Comparison of ENCODE assay signal across 19 cellular contexts in genomic region chr3:111227216-111227615, GRCh38.
DNase-seq lines count a peak whose midpoint lies in the region; ATAC-seq and TF ChIP-seq lines count a peak whose summit lies in the region.
"Had no signal": no experiment of that assay in that cellular context is flagged by ENCODE, and none has a peak within 500 bp of the region (broad histone marks: within the 10 kb centered on the region; RNA-seq: fewer than 3 reads in every experiment).

No MANE protein-coding gene starts in this region.

- no peaks in the 10 kb centered on the region for H3K9me3 ChIP-seq in SK-N-SH
- H3K9me3 ChIP-seq: ovary, SJCRH30 had no signal

- no peaks in the 10 kb centered on the region for H3K27me3 ChIP-seq in SK-N-SH (ENCODE audit: insufficient read depth)
- no peaks in the 10 kb centered on the region for H3K27me3 ChIP-seq in H7 (ENCODE audit: control insufficient read depth, insufficient read depth, low read length)
- H3K27me3 ChIP-seq: heart right ventricle, ovary, SJCRH30 had no signal

- POLR2A ChIA-PET in SK-N-SH (lab: Yijun Ruan, JAX) = no interaction called here

- H4K20me1 ChIP-seq in SK-N-SH (ENCODE audit: insufficient read depth) = no peaks in the 10 kb centered on the region

- no peak for TF ChIP-seq RAD21 in SK-N-SH (IDR thresholded peaks at IDR 0.05; ENCODE audit: low read length)

- no peak overlapping the region for H2AFZ ChIP-seq in SK-N-SH (ENCODE audit: low read depth)

- H3K4me1 ChIP-seq in SK-N-SH (ENCODE audit: control insufficient read depth in 1 of 2, insufficient read depth in 2 of 2, low read depth in 1 of 2, low read length in 1 of 2) = no peaks in the 10 kb centered on the region
- H3K4me1 ChIP-seq: heart right ventricle, SJCRH30 had no signal

- H3K4me2 ChIP-seq in SK-N-SH = no peak overlapping the region
- H3K4me2 ChIP-seq: smooth muscle cell had no signal

- peaks cover 10% of the 10 kb centered on the region for H3F3A ChIP-seq in SK-N-SH (replicated peaks; ENCODE audit: insufficient read depth)

- ATAC-seq in SK-N-SH treated with all-trans-retinoic acid at 6 μM for 48 hours = no peak
- ATAC-seq in GM21381 (IDR thresholded peaks at IDR 0.05; ENCODE audit: unreplicated experiment) = no peak
- no peak for ATAC-seq in GM18505 (IDR thresholded peaks at IDR 0.05; ENCODE audit: unreplicated experiment)
- ATAC-seq: heart right ventricle; stimulated activated naive B cell treated with anti-CD40 and anti-IgM and Interleukin-4, amounts not matched to agents 10 μg/mL and 1 μg/mL and 100 μg/mL, for 72 hours had no signal

- no peak for TF ChIP-seq POLR2A in GM18505 (IDR thresholded peaks at IDR 0.05; ENCODE audit: borderline replicate concordance, extremely low read depth, insufficient read depth, insufficient read length)

- H3K4me3 ChIP-seq in SK-N-SH (ENCODE audit: low read depth in 2 of 2, low read length in 1 of 2) (no peak overlapping the region), fibroblast of pulmonary artery (replicated peaks; ENCODE audit: low read depth, low read length) (no peak overlapping the region), H7 (ENCODE audit: insufficient read depth, low read depth, low read length) (no peak overlapping the region)
- H3K4me3 ChIP-seq: heart right ventricle, ovary, SJCRH30, smooth muscle cell had no signal

- no peak overlapping the region for H3K9ac ChIP-seq in SK-N-SH

- TF ChIP-seq CTCF in SK-N-SH (IDR thresholded peaks at IDR 0.05) (no peak), fibroblast of pulmonary artery (IDR thresholded peaks at IDR 0.05; ENCODE audit: low read length, missing control alignments) (no peak)

- H3K79me2 ChIP-seq in SK-N-SH (ENCODE audit: insufficient read depth) = no peaks in the 10 kb centered on the region

- H3K9me2 ChIP-seq in SK-N-SH = no peaks in the 10 kb centered on the region

- CTCF ChIA-PET in SK-N-SH (lab: Yijun Ruan, JAX) = interaction anchor here (1.6 kb wide), 1 partner anchor 60 kb away, joined by 3 read pairs; no protein-coding TSS in a partner anchor

- TF ChIP-seq EP300 in SK-N-SH (IDR thresholded peaks at IDR 0.05; ENCODE audit: borderline replicate concordance in 1 of 2, low read depth in 1 of 2, low read length in 1 of 2) = no peak

- H3K36me3 ChIP-seq in SK-N-SH (replicated peaks in 1 of 2; ENCODE audit: control insufficient read depth in 1 of 2, insufficient read depth in 2 of 2, low read length in 1 of 2) = no peaks in the 10 kb centered on the region
- H3K36me3 ChIP-seq in H7 (replicated peaks; ENCODE audit: control insufficient read depth, insufficient read depth, low read length) = no peaks in the 10 kb centered on the region
- H3K36me3 ChIP-seq: heart right ventricle, ovary, SJCRH30 had no signal

- H3K27ac ChIP-seq in SK-N-SH (ENCODE audit: low read depth in 2 of 2, low read length in 1 of 2) = 0 out of 4 replicates have a peak overlapping the region, but pooled peaks of 1 of the 2 experiments have one; percentile 14
- H3K27ac ChIP-seq: 22Rv1, heart right ventricle, ovary, SJCRH30 had no signal

- DNase-seq in SK-N-SH = no peak
- peak; percentile 48 for DNase-seq in amniotic epithelial cell (ENCODE audit: low read depth)
- DNase-seq in fibroblast of pulmonary artery (ENCODE audit: low read depth) = peak; percentile 35
- peak; percentile 89 for DNase-seq in stromal cell of bone marrow (ENCODE audit: low read depth)
- DNase-seq in H7 = no peak
- DNase-seq: activated CD4-positive, alpha-beta T cell treated with anti-CD3 and anti-CD28 coated beads, Interleukin-2, amount 50 U/mL, for 4 hours; activated naive CD8-positive, alpha-beta T cell treated with anti-CD3 and anti-CD28 coated beads for 36 hours; activated T-cell treated with anti-CD3 and anti-CD28 coated beads, Interleukin-2, amount 50 U/mL, for 48 hours; CD4-positive, alpha-beta T cell; heart right ventricle; KG1; ovary; SJCRH30; stimulated activated naive B cell treated with anti-CD40 and anti-IgM and Interleukin-4, amounts not matched to agents 10 μg/mL and 1 μg/mL and 100 μg/mL, for 72 hours had no signal

TF ChIP-seq in SK-N-SH, 30 proteins besides CTCF, POLR2A, EP300 and RAD21:
- peak; percentile 21; the same call in 1 of the 2 replicates for TF ChIP-seq FOSL2 (IDR thresholded peaks at IDR 0.05; ENCODE audit: borderline replicate concordance, low read depth)
- 0 out of 2 replicates have a peak, but pooled peaks have one; percentile 18 for TF ChIP-seq NFIC (IDR thresholded peaks at IDR 0.05; ENCODE audit: borderline replicate concordance)
- no peak for TF ChIP-seq TCF12 (IDR thresholded peaks at IDR 0.05)

TF ChIP-seq in SK-N-SH treated with all-trans-retinoic acid at 6 μM for 48 hours, 23 proteins besides CTCF, POLR2A, EP300 and RAD21:
- TF ChIP-seq, protein P1, sequence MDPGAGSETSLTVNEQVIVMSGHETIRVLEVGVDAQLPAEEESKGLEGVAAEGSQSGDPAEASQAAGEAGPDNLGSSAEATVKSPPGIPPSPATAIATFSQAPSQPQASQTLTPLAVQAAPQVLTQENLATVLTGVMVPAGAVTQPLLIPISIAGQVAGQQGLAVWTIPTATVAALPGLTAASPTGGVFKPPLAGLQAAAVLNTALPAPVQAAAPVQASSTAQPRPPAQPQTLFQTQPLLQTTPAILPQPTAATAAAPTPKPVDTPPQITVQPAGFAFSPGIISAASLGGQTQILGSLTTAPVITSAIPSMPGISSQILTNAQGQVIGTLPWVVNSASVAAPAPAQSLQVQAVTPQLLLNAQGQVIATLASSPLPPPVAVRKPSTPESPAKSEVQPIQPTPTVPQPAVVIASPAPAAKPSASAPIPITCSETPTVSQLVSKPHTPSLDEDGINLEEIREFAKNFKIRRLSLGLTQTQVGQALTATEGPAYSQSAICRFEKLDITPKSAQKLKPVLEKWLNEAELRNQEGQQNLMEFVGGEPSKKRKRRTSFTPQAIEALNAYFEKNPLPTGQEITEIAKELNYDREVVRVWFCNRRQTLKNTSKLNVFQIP (CRISPR knock-in tag; IDR thresholded peaks at IDR 0.05; ENCODE audit: borderline replicate concordance, low read depth) = no peak
- no peak for TF ChIP-seq ZC3H10 (CRISPR knock-in tag; IDR thresholded peaks at IDR 0.05)
- TF ChIP-seq RARB (CRISPR knock-in tag; IDR thresholded peaks at IDR 0.05) = no peak
- TF ChIP-seq, protein P2, sequence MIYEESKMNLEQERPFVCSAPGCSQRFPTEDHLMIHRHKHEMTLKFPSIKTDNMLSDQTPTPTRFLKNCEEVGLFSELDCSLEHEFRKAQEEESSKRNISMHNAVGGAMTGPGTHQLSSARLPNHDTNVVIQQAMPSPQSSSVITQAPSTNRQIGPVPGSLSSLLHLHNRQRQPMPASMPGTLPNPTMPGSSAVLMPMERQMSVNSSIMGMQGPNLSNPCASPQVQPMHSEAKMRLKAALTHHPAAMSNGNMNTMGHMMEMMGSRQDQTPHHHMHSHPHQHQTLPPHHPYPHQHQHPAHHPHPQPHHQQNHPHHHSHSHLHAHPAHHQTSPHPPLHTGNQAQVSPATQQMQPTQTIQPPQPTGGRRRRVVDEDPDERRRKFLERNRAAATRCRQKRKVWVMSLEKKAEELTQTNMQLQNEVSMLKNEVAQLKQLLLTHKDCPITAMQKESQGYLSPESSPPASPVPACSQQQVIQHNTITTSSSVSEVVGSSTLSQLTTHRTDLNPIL (CRISPR knock-in tag; IDR thresholded peaks at IDR 0.05; ENCODE audit: low read depth) = no peak

Comparison
In these comparisons a context has a peak if more than half of its experiments do, and no peak if none do; other contexts are left out.
1. DNase-seq: peak in amniotic epithelial cell (single experiment), fibroblast of pulmonary artery (single experiment) and stromal cell of bone marrow (single experiment); none in SK-N-SH (single experiment) and H7 (single experiment).